Comparison of ENCODE assay signal across 2 cellular contexts in genomic region chr9:6845881-6846280, GRCh38.
TF ChIP-seq lines count a peak whose summit lies in the region.

No MANE protein-coding gene starts in this region.

TF ChIP-seq in HEK293, 187 proteins besides CTCF, POLR2A, EP300 and RAD21 (continued from another document):
- TF ChIP-seq ZNF645 (tag by site-specific recombination; IDR thresholded peaks at IDR 0.05) (no peak), ZSCAN23 (tag by site-specific recombination; IDR thresholded peaks at IDR 0.05) (no peak)

TF ChIP-seq in liver, 16 proteins besides CTCF, POLR2A, EP300 and RAD21 (continued from another document):
- no peak for TF ChIP-seq ZBTB33 (IDR thresholded peaks at IDR 0.05)
